In genomic region chr7:41045556-41046123, GRCh38 we compare ENCODE assay signal across 13 cellular contexts.
DNase-seq lines count a peak whose midpoint lies in the region; ATAC-seq and TF ChIP-seq lines count a peak whose summit lies in the region.
"Had no signal": no experiment of that assay in that cellular context is flagged by ENCODE, and none has a peak within 500 bp of the region (broad histone marks: within the 10 kb centered on the region; RNA-seq: fewer than 3 reads in every experiment).

No MANE protein-coding gene starts in this region.

- no peaks in the 10 kb centered on the region for H3K36me3 ChIP-seq in HEK293 (ENCODE audit: control insufficient read depth in 2 of 2, insufficient read depth in 1 of 2, low read length in 2 of 2)
- H3K36me3 ChIP-seq: esophagus squamous epithelium had no signal

- no peak overlapping the region for H3K27ac ChIP-seq in HEK293 (ENCODE audit: extremely low read depth, low read depth, low read length)

- DNase-seq in COR-L47 (lab: John Stamatoyannopoulos, UW) (peak; percentile 20), SHP77 treated with DMSO at 0.1 percent for 48 hours (lab: John Stamatoyannopoulos, UW) (peak; percentile 92), left colon (peak; percentile 31 to 41), pons (ENCODE audit: low spot score) (no peak)
- DNase-seq: activated naive CD8-positive, alpha-beta T cell treated with anti-CD3 and anti-CD28 coated beads, Interleukin-2, amount 50 U/mL, for 24 hours; CD4-positive, CD25-positive, alpha-beta regulatory T cell; esophagus squamous epithelium; naive B cell; NCI-H2081 treated with DMSO at 0.1 percent for 48 hours had no signal

- TF ChIP-seq CTCF in HEK293 (tag by site-specific recombination; IDR thresholded peaks at IDR 0.05) = 0 out of 2 replicates have a peak, but pooled peaks have one; percentile 27

- H3K9me3 ChIP-seq in HEK293 (ENCODE audit: control insufficient read depth, insufficient read depth, low read depth, low read length) = no peaks in the 10 kb centered on the region

- CTCF ChIA-PET in HEK293 (lab: Yijun Ruan, JAX) = interaction anchor here (0.6 to 1.1 kb wide), 4 partner anchors 70 to 658 kb away, joined by 3 to 4 read pairs (median 3); no protein-coding TSS in a partner anchor

- peak; percentile 93 for ATAC-seq in left colon
- no peak for ATAC-seq in GM21619 (IDR thresholded peaks at IDR 0.05; ENCODE audit: unreplicated experiment)
- ATAC-seq in HG03139 (IDR thresholded peaks at IDR 0.05; ENCODE audit: unreplicated experiment) = no peak
- ATAC-seq in GM21825 (IDR thresholded peaks at IDR 0.05; ENCODE audit: unreplicated experiment) = no peak
- ATAC-seq: activated naive CD8-positive, alpha-beta T cell treated with anti-CD3 and anti-CD28 coated beads, Interleukin-2, amount 50 U/mL, for 24 hours had no signal

- intact Hi-C loops in left colon (cut with DNase I, micrococcal nuclease) = no loop called here

- H3K4me1 ChIP-seq in HEK293 (ENCODE audit: control insufficient read depth, insufficient read depth, low read length) = no peaks in the 10 kb centered on the region

- no peak overlapping the region for H3K4me3 ChIP-seq in HEK293 (ENCODE audit: low read depth, low read length)
- H3K4me3 ChIP-seq: esophagus squamous epithelium had no signal

- POLR2A ChIA-PET in HEK293 (lab: Yijun Ruan, JAX) = no interaction called here

TF ChIP-seq in HEK293, 187 proteins besides CTCF, POLR2A, EP300 and RAD21:
- TF ChIP-seq ZNF629 (tag by site-specific recombination; IDR thresholded peaks at IDR 0.05) = no peak
- TF ChIP-seq ZNF624 (tag by site-specific recombination; IDR thresholded peaks at IDR 0.05) = no peak
- 0 out of 2 replicates have a peak, but pooled peaks have one; percentile 14 for TF ChIP-seq ZNF654 (tag by site-specific recombination; IDR thresholded peaks at IDR 0.05; ENCODE audit: low read depth)
